Comparison of ENCODE assay signal across 13 cellular contexts in genomic region chr1:7570311-7570710, GRCh38.
"Had no signal": no experiment of that assay in that cellular context is flagged by ENCODE, and none has a peak within 500 bp of the region (broad histone marks: within the 10 kb centered on the region; RNA-seq: fewer than 3 reads in every experiment).

No MANE protein-coding gene starts in this region.

- H3K27me3 ChIP-seq: dorsolateral prefrontal cortex, neutrophil, upper lobe of left lung had no signal

- H3K36me3 ChIP-seq: neutrophil, upper lobe of left lung had no signal

- H3K36me3 Mint-ChIP-seq: memory B cell, natural killer cell had no signal

- H3K4me3 ChIP-seq: dorsolateral prefrontal cortex, SK-N-MC, upper lobe of left lung had no signal

- H3K9me3 Mint-ChIP-seq: activated CD4-positive, alpha-beta T cell treated with anti-CD3 and anti-CD28 coated beads, Interleukin-2, amount 10 ng/mL, durations not matched to agents 7 days and 5 days; memory B cell; natural killer cell had no signal

- ATAC-seq: natural killer cell had no signal

- H3K27ac Mint-ChIP-seq: activated CD4-positive, alpha-beta T cell treated with anti-CD3 and anti-CD28 coated beads, Interleukin-2, amount 10 ng/mL, durations not matched to agents 7 days and 5 days; memory B cell; natural killer cell had no signal

- DNase-seq: activated CD4-positive, alpha-beta T cell treated with anti-CD3 and anti-CD28 coated beads, Interleukin-2, amount 10 ng/mL, durations not matched to agents 7 days and 5 days; activated gamma-delta T cell treated with Interleukin-2 at 50 U/mL for 16 hours; dorsolateral prefrontal cortex; foreskin fibroblast; natural killer cell; retina; stimulated activated CD4-positive, alpha-beta T cell treated with anti-CD3 and anti-CD28 coated beads, Interleukin-15, amount 100 ng/mL, for 24 hours; stimulated activated CD4-positive, alpha-beta T cell treated with anti-CD3 and anti-CD28 coated beads, Interleukin-4, amount 100 ng/mL, for 24 hours; stimulated activated naive CD4-positive, alpha-beta T cell treated with Interleukin-2 at 50 U/mL for 16 hours had no signal

- H3K9me3 ChIP-seq: neutrophil, upper lobe of left lung had no signal

- H3K27ac ChIP-seq: dorsolateral prefrontal cortex, neutrophil, SK-N-MC had no signal
